8 cellular contexts compared by ENCODE assay signal in the genomic region with DNA sequence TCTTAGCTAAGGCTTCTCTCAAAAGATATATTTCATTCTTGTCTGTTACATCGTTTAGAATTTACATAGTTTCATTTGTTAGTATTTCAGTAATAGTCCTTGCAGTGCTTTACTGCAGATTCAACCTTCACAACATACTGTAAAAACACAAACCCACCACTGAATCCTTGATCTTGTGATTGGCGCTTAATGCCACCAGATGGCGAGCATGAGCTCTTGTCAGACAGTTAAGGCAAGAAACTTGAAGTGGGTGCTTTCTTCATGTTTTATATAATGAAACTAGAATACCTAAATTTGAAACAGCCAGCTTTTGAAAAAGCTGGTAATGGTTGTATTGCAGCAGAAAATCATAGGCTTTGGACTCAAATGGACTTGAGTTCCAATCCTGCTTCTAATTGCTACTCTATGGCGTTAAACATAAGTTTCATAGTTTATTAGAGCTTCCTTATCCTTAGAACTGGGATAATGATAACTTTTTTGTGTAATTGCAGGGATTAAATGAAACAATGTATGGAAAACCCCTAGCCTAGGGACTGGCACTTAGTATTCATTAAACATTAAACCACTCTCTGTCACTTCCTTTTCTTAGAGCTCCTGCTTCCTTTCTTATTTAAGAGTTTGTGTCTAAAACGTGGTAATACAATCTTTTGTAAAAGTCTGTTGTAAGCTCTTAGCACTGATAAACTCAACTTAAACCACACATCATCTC.
DNase-seq lines count a peak whose midpoint lies in the region; ATAC-seq and TF ChIP-seq lines count a peak whose summit lies in the region.

No MANE protein-coding gene starts in this region.

- peaks cover 68% of the 10 kb centered on the region for H3K36me3 Mint-ChIP-seq in CD4-positive, alpha-beta T cell (ENCODE audit: low read depth)
- peaks cover 12% of the 10 kb centered on the region for H3K36me3 Mint-ChIP-seq in progenitor cell of endocrine pancreas (ENCODE audit: insufficient read depth)

- no peaks in the 10 kb centered on the region for H3K27me3 Mint-ChIP-seq in CD4-positive, alpha-beta T cell
- no peaks in the 10 kb centered on the region for H3K27me3 Mint-ChIP-seq in progenitor cell of endocrine pancreas

- peak; percentile 81 for ATAC-seq in CD4-positive, alpha-beta T cell (ENCODE audit: poor library complexity)
- peak; percentile 72 for ATAC-seq in GM19023 (IDR thresholded peaks at IDR 0.05; ENCODE audit: unreplicated experiment)
- ATAC-seq in HG03520 (IDR thresholded peaks at IDR 0.05; ENCODE audit: unreplicated experiment), result peak; percentile 52
- no peak for ATAC-seq in HG03039 (IDR thresholded peaks at IDR 0.05; ENCODE audit: unreplicated experiment)

- no peaks in the 10 kb centered on the region for H3K9me3 Mint-ChIP-seq in CD4-positive, alpha-beta T cell
- peaks cover 10% of the 10 kb centered on the region for H3K9me3 Mint-ChIP-seq in progenitor cell of endocrine pancreas (ENCODE audit: low read depth)

- H3K4me3 ChIP-seq in foreskin fibroblast (ENCODE audit: low read depth in 1 of 2, low read length in 2 of 2), result no peak overlapping the region

- intact Hi-C loops in CD4-positive, alpha-beta T cell (cut with DNase I, micrococcal nuclease), result loop anchor here (5.0 to 10.0 kb wide), 2 partner anchors 42 to 264 kb away; partner anchors contain the start of gene NYX (in 1 of the 2)

- peaks cover 51% of the 10 kb centered on the region for H3K4me1 Mint-ChIP-seq in CD4-positive, alpha-beta T cell (ENCODE audit: low read depth)
- H3K4me1 Mint-ChIP-seq in progenitor cell of endocrine pancreas (ENCODE audit: low read depth), result peaks cover 3% of the 10 kb centered on the region

- CTCF ChIA-PET in CD4-positive, alpha-beta T cell (lab: Charles Lee), result interaction anchor here (0.6 to 2.0 kb wide), 18 partner anchors 9 to 528 kb away, joined by 3 to 7 read pairs (median 3); no protein-coding TSS in a partner anchor

- POLR2A ChIA-PET in CD4-positive, alpha-beta T cell (lab: Charles Lee), result interaction anchor here (0.6 kb wide), 1 partner anchor 35 kb away, joined by 3 read pairs; no protein-coding TSS in a partner anchor

- H3K27ac Mint-ChIP-seq in CD4-positive, alpha-beta T cell, result peak overlapping the region; percentile 77
- H3K27ac Mint-ChIP-seq in progenitor cell of endocrine pancreas, result peak overlapping the region; percentile 56

- TF ChIP-seq CTCF in CD4-positive, alpha-beta T cell (IDR thresholded peaks at IDR 0.05), result peak; percentile 62
- TF ChIP-seq CTCF in foreskin fibroblast (IDR thresholded peaks at IDR 0.05; ENCODE audit: low read depth, low read length) (peak; percentile 57), progenitor cell of endocrine pancreas (IDR thresholded peaks at IDR 0.05; ENCODE audit: unreplicated experiment) (peak; percentile 61)

- no peaks in the 10 kb centered on the region for H3K27me3 ChIP-seq in CD4-positive, alpha-beta T cell (ENCODE audit: control insufficient read depth, insufficient read depth, low read length)

- no peak overlapping the region for H3K4me3 Mint-ChIP-seq in CD4-positive, alpha-beta T cell
- H3K4me3 Mint-ChIP-seq in progenitor cell of endocrine pancreas (ENCODE audit: low read depth), result no peak overlapping the region

- H3K9me3 ChIP-seq in CD4-positive, alpha-beta T cell (ENCODE audit: control insufficient read depth, low read length), result no peaks in the 10 kb centered on the region

- DNase-seq in CD4-positive, alpha-beta T cell, result peak; percentile 4 to 42 (median 24)
- peak; percentile 63 for DNase-seq in OCI-M1 (lab: John Stamatoyannopoulos, UW)
- peak; percentile 4 to 11 for DNase-seq in activated T-helper 1 cell treated with anti-CD3 and anti-CD28 coated beads, Interleukin-2, amount 50 U/mL, for 16 hours (ENCODE audit: low read depth in 1 of 2, low spot score in 1 of 2)
- DNase-seq in foreskin fibroblast, result peak; percentile 48 to 75
- no peak for DNase-seq in progenitor cell of endocrine pancreas (ENCODE audit: low spot score, unreplicated experiment)

- H3K27ac ChIP-seq in CD4-positive, alpha-beta T cell (ENCODE audit: low read depth, low read length), result no peak overlapping the region
